ENCODE assay signal across 13 cellular contexts in genomic region chr7:41047789-41048191, GRCh38.
DNase-seq lines count a peak whose midpoint lies in the region; TF ChIP-seq lines count a peak whose summit lies in the region.
"Had no signal": no experiment of that assay in that cellular context is flagged by ENCODE, and none has a peak within 500 bp of the region (broad histone marks: within the 10 kb centered on the region; RNA-seq: fewer than 3 reads in every experiment).

No MANE protein-coding gene starts in this region.

- H3K4me1 ChIP-seq in PC-9 (replicated peaks; ENCODE audit: insufficient read depth): peaks cover 19% of the 10 kb centered on the region

- no peak overlapping the region for H3K4me3 ChIP-seq in PC-9
- no peak overlapping the region for H3K4me3 ChIP-seq in fibroblast of pulmonary artery (replicated peaks; ENCODE audit: low read depth, low read length)
- H3K4me3 ChIP-seq in MG63: no peak overlapping the region
- H3K4me3 ChIP-seq: BLaER1 treated with 17β-estradiol and CSF1 and Interleukin-3, amounts not matched to agents 10 nM and 100 nM had no signal

- H3K9me3 Mint-ChIP-seq in nephron: peaks cover 8% of the 10 kb centered on the region

- H3K36me3 Mint-ChIP-seq in nephron (ENCODE audit: low read depth): no peaks in the 10 kb centered on the region

- no peak overlapping the region for H2AFZ ChIP-seq in PC-9

- CTCF ChIA-PET in PC-9 (lab: Charles Lee): interaction anchor here (0.6 to 0.9 kb wide), 2 partner anchors 658 to 722 kb away, joined by 3 to 6 read pairs; no protein-coding TSS in a partner anchor

- H3K27me3 ChIP-seq in PC-9 (ENCODE audit: insufficient read depth, low read depth) (no peaks in the 10 kb centered on the region), MG63 (no peaks in the 10 kb centered on the region)
- H3K27me3 ChIP-seq: BLaER1 treated with 17β-estradiol and CSF1 and Interleukin-3, amounts not matched to agents 10 nM and 100 nM had no signal

- peaks cover 53% of the 10 kb centered on the region for H3K4me1 Mint-ChIP-seq in nephron

- intact Hi-C loops in PC-9 (cut with micrococcal nuclease; ENCODE audit: unreplicated experiment): loop anchor here (1.0 to 10.0 kb wide), 5 partner anchors 60 to 387 kb away; no protein-coding TSS in a partner anchor

- H3K27me3 Mint-ChIP-seq in nephron (ENCODE audit: low read depth): no peaks in the 10 kb centered on the region

- no peaks in the 10 kb centered on the region for H3F3A ChIP-seq in PC-9 (ENCODE audit: insufficient read depth, low read depth)

- H3K9me3 ChIP-seq in PC-9 (ENCODE audit: insufficient read depth, low read depth) (peaks cover 6% of the 10 kb centered on the region; the same call in 1 of the 2 replicates), MG63 (no peaks in the 10 kb centered on the region)

- no peak for TF ChIP-seq CTCF in PC-9 (conservative IDR thresholded peaks at IDR 0.05)
- no peak for TF ChIP-seq CTCF in fibroblast of pulmonary artery (IDR thresholded peaks at IDR 0.05; ENCODE audit: low read length, missing control alignments)
- no peak for TF ChIP-seq CTCF in nephron (IDR thresholded peaks at IDR 0.05; ENCODE audit: unreplicated experiment in 3 of 3)

- H3K4me2 ChIP-seq in PC-9: no peak overlapping the region
- H3K4me2 ChIP-seq: BLaER1 treated with 17β-estradiol and CSF1 and Interleukin-3, amounts not matched to agents 10 nM and 100 nM had no signal

- no peaks in the 10 kb centered on the region for H4K20me1 ChIP-seq in PC-9 (ENCODE audit: insufficient read depth)
- H4K20me1 ChIP-seq: BLaER1 treated with 17β-estradiol and CSF1 and Interleukin-3, amounts not matched to agents 10 nM and 100 nM had no signal

- POLR2A ChIA-PET in PC-9 (lab: Charles Lee; ENCODE audit: unreplicated experiment): no interaction called here

- H3K27ac Mint-ChIP-seq in nephron: peak overlapping the region; percentile 13 to 54 (median 50)

- no peaks in the 10 kb centered on the region for H3K9me2 ChIP-seq in PC-9 (ENCODE audit: insufficient read depth)

- peak; percentile 33 for DNase-seq in DMS 273 treated with DMSO at 0.1 percent for 48 hours (lab: John Stamatoyannopoulos, UW)
- peak; percentile 53 to 62 for DNase-seq in PC-9
- DNase-seq in fibroblast of pulmonary artery (ENCODE audit: low read depth): peak; percentile 54
- no peak for DNase-seq in MG63
- no peak for DNase-seq in OCI-M1 (lab: John Stamatoyannopoulos, UW)
- no peak for DNase-seq in SIG-M5 treated with dmso at 0.1 percent for 504 hours (lab: John Stamatoyannopoulos, UW; ENCODE audit: unreplicated experiment)
- no peak for DNase-seq in hippocampal formation (lab: John Stamatoyannopoulos, UW)
- DNase-seq: NCI-H526; stimulated activated CD4-positive, alpha-beta T cell treated with anti-CD3 and anti-CD28 coated beads, Interleukin-4, amount 100 ng/mL, for 4 hours; stimulated activated naive CD4-positive, alpha-beta T cell treated with Interleukin-2 at 50 U/mL for 16 hours; SW 1271 had no signal

- H3K4me3 Mint-ChIP-seq in nephron: no peak overlapping the region

- H3K27ac ChIP-seq in PC-9: no peak overlapping the region
- H3K27ac ChIP-seq: BLaER1 treated with 17β-estradiol and CSF1 and Interleukin-3, amounts not matched to agents 10 nM and 100 nM had no signal

- no peaks in the 10 kb centered on the region for H3K79me2 ChIP-seq in PC-9 (ENCODE audit: low read depth)

- no peaks in the 10 kb centered on the region for H3K36me3 ChIP-seq in PC-9 (ENCODE audit: low read depth)
- H3K36me3 ChIP-seq in MG63: no peaks in the 10 kb centered on the region
- H3K36me3 ChIP-seq: BLaER1 treated with 17β-estradiol and CSF1 and Interleukin-3, amounts not matched to agents 10 nM and 100 nM had no signal

- no TSS peak for BruUV-seq in PC-9 (replicated peaks; lab: Mats Ljungman, UMichigan)

Comparison
In these comparisons a context has a peak if more than half of its experiments do, and no peak if none do; other contexts are left out.
1. DNase-seq: peak in DMS 273 treated with DMSO at 0.1 percent for 48 hours (single experiment), PC-9 (2 of 2) and fibroblast of pulmonary artery (single experiment); none in MG63 (single experiment), OCI-M1 (single experiment), SIG-M5 treated with dmso at 0.1 percent for 504 hours (single experiment) and hippocampal formation (0 of 2).